In genomic region chr22:37659066-37659896, GRCh38 we compare ENCODE assay signal across 8 cellular contexts. TPM values are rescaled to one million over a fixed set of nuclear protein-coding genes. Genes with fewer than 3 reads are reported as not detected.
DNase-seq lines count a peak whose midpoint lies in the region; ATAC-seq and TF ChIP-seq lines count a peak whose summit lies in the region.

No MANE protein-coding gene starts in this region.

- H3K9me3 Mint-ChIP-seq in central memory CD8-positive, alpha-beta T cell: no peaks in the 10 kb centered on the region

- peak overlapping the region; percentile 76 for H3K4me3 Mint-ChIP-seq in central memory CD8-positive, alpha-beta T cell

- ATAC-seq in GM21528 (IDR thresholded peaks at IDR 0.05; ENCODE audit: low FRiP score, unreplicated experiment): peak; percentile 16
- ATAC-seq in central memory CD8-positive, alpha-beta T cell (replicated peaks; ENCODE audit: extremely low read depth, poor library complexity, severe bottlenecking): no peak

- peak overlapping the region; percentile 97 for H3K4me3 ChIP-seq in GM12864 (ENCODE audit: low read depth, low read length)

- H3K27me3 Mint-ChIP-seq in central memory CD8-positive, alpha-beta T cell: no peaks in the 10 kb centered on the region

- TF ChIP-seq CTCF in GM12864 (IDR thresholded peaks at IDR 0.05; ENCODE audit: low read depth, low read length, missing control alignments): no peak

- peaks cover 41% of the 10 kb centered on the region for H3K4me1 Mint-ChIP-seq in central memory CD8-positive, alpha-beta T cell

- peaks cover 15% of the 10 kb centered on the region for H3K36me3 Mint-ChIP-seq in central memory CD8-positive, alpha-beta T cell (ENCODE audit: insufficient read depth)

- DNase-seq in GM12864 (ENCODE audit: low read depth): no peak
- peak; percentile 32 for DNase-seq in NCI-H2171 (lab: John Stamatoyannopoulos, UW)
- no peak for DNase-seq in central memory CD8-positive, alpha-beta T cell (ENCODE audit: low spot score in 2 of 2)
- peak; percentile 58 for DNase-seq in mucosa of gallbladder (ENCODE audit: low spot score)
- no peak for DNase-seq in kidney glomerular epithelial cell (lab: John Stamatoyannopoulos, UW)
- no peak for DNase-seq in Ammon's horn (ENCODE audit: low spot score)
- DNase-seq in NOMO-1 treated with dmso at 0.1 percent for 144 hours (lab: John Stamatoyannopoulos, UW; ENCODE audit: unreplicated experiment): no peak

- no peak overlapping the region for H3K27ac Mint-ChIP-seq in central memory CD8-positive, alpha-beta T cell (ENCODE audit: low read depth)

RNA-seq across cellular contexts. Expression of gene PDXP, which starts 0.8 kb away (rescaled TPM):
- 12.1 TPM for total RNA-seq in mucosa of gallbladder

RNA-seq across cellular contexts. Expression of gene LGALS1, which starts 16.2 kb away (rescaled TPM):
- total RNA-seq in mucosa of gallbladder: 587 TPM

RNA-seq across cellular contexts. Expression of gene SH3BP1, which starts 19.8 kb away (rescaled TPM):
- total RNA-seq in mucosa of gallbladder: 13.6 TPM

RNA-seq across cellular contexts. Expression of gene NOL12, which starts 26.9 kb away (rescaled TPM):
- total RNA-seq in mucosa of gallbladder: 27.1 TPM

RNA-seq across cellular contexts. Expression of gene TRIOBP, which starts 37.6 kb away (rescaled TPM):
- total RNA-seq in mucosa of gallbladder: 119 TPM

Comparison
In these comparisons a context has a peak if more than half of its experiments do, and no peak if none do; other contexts are left out.
1. DNase-seq: peak in NCI-H2171 (single experiment) and mucosa of gallbladder (single experiment); none in GM12864 (single experiment), central memory CD8-positive, alpha-beta T cell (0 of 2), kidney glomerular epithelial cell (single experiment), Ammon's horn (single experiment) and NOMO-1 treated with dmso at 0.1 percent for 144 hours (single experiment).